ENCODE assay signal across 8 cellular contexts in genomic region chr5:142845402-142845901, GRCh38.
DNase-seq lines count a peak whose midpoint lies in the region; ATAC-seq and TF ChIP-seq lines count a peak whose summit lies in the region.

No MANE protein-coding gene starts in this region.

- peaks cover 96% of the 10 kb centered on the region in 2 donors for H3K4me1 Mint-ChIP-seq in natural killer cell

- H3K27me3 Mint-ChIP-seq in natural killer cell (ENCODE audit: low read depth in 2 of 2) = no peaks in the 10 kb centered on the region

- peak; percentile 46 for ATAC-seq in GM19452 (IDR thresholded peaks at IDR 0.05; ENCODE audit: unreplicated experiment)
- ATAC-seq in HG03378 (IDR thresholded peaks at IDR 0.05; ENCODE audit: unreplicated experiment) = peak; percentile 41
- peak; percentile 54 to 75 (median 68) for ATAC-seq in natural killer cell
- no peak for ATAC-seq in HG02571 (IDR thresholded peaks at IDR 0.05; ENCODE audit: unreplicated experiment)

- H3K27ac ChIP-seq in angular gyrus (ENCODE audit: low read depth, low read length) = peak overlapping the region; percentile 27

- H3K36me3 Mint-ChIP-seq in natural killer cell = no peaks in the 10 kb centered on the region

- DNase-seq in natural killer cell (no peak), KG1 (lab: John Stamatoyannopoulos, UW) (no peak), NCI-H82 (lab: John Stamatoyannopoulos, UW) (no peak), GM20000 (ENCODE audit: low spot score) (no peak)

- H3K4me3 Mint-ChIP-seq in natural killer cell = peak overlapping the region; percentile 73

- TF ChIP-seq CTCF in natural killer cell (IDR thresholded peaks at IDR 0.05) (no peak), GM20000 (IDR thresholded peaks at IDR 0.05; ENCODE audit: extremely low read depth, missing control alignments) (no peak)

- H3K9me3 Mint-ChIP-seq in natural killer cell = no peaks in the 10 kb centered on the region

- peak overlapping the region; percentile 68 to 90 for H3K27ac Mint-ChIP-seq in natural killer cell

- intact Hi-C loops in natural killer cell (cut with micrococcal nuclease) = loop anchor here (5.0 kb wide), 1 partner anchor 73 kb away; the partner anchor contains the start of gene ARHGAP26
